Comparison of ENCODE assay signal across 29 cellular contexts in the genomic region with DNA sequence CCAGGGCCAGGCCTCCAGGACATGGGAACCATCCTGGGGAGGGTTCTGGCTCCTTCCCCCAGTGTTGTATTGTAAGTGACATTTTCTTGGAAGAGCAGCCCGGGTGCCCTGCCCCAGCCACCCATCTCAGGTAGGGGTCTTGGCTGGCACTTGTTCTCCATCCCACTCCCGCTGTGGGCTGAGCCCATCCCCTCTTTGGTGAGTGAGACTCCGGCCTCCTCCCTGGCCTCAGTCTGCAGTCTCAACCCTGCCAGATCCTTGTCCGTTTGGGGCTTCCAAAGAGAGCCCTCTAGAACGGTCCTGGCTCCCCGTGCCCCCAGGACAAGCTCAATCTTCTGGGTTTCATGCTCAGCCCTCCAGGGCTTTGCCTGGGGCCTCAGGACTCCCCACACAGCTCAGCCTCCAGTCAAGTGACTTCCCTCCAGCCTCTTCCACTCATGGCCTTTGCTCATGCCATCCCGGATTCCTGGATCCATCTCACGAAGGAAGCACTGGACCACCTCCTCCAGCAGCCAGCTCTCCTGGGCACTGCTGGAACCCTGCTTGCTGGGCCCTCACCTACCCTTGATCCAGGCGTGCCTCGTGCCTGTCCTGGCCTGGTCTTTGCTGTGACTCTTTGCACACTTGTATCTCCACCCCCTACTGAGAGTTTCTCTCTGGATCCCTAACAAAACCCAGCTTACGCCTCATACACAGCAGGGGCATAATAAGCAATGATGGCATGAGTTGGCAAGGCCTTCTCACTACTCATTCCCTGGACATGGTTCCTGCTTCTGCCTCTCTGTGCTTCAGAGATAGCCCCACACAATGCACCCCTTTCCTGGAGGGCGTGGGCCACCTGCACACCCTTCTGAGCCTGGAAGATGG.
A peak's percentile ranks its signal among the peaks of the same experiment; 100 is the strongest.
DNase-seq lines count a peak whose midpoint lies in the region; ATAC-seq lines count a peak whose summit lies in the region.
"Had no signal": no experiment of that assay in that cellular context is flagged by ENCODE, and none has a peak within 500 bp of the region (broad histone marks: within the 10 kb centered on the region; RNA-seq: fewer than 3 reads in every experiment).

No MANE protein-coding gene starts in this region.

- H3K27me3 ChIP-seq in H7 (ENCODE audit: control insufficient read depth, insufficient read depth, low read length) (no peaks in the 10 kb centered on the region), MG63 (no peaks in the 10 kb centered on the region)
- H3K27me3 ChIP-seq: brain microvascular endothelial cell, foreskin keratinocyte, ovary had no signal

- no peak overlapping the region for H3K4me3 ChIP-seq in H7 (ENCODE audit: insufficient read depth, low read depth, low read length)
- H3K4me3 ChIP-seq in MG63: no peak overlapping the region
- H3K4me3 ChIP-seq: heart right ventricle, ovary, SK-N-MC had no signal

- no peaks in the 10 kb centered on the region for H3K9me3 ChIP-seq in MG63
- H3K9me3 ChIP-seq: ovary had no signal

- ATAC-seq in left lobe of liver: no peak
- ATAC-seq in GM19328 (IDR thresholded peaks at IDR 0.05; ENCODE audit: unreplicated experiment): no peak
- ATAC-seq: activated CD4-positive, alpha-beta T cell treated with anti-CD3 and anti-CD28 coated beads for 36 hours; activated T-cell treated with anti-CD3 and anti-CD28 coated beads, Interleukin-2, amount 50 U/mL, for 4 hours; esophagus mucosa; foreskin keratinocyte; left colon; T-helper 17 cell had no signal

- DNase-seq in H7 (peak; percentile 10), MG63 (peak; percentile 22), left lobe of liver (ENCODE audit: low spot score) (peak; percentile 33), NCI-H69 (lab: John Stamatoyannopoulos, UW) (no peak), CD1c-positive myeloid dendritic cell (ENCODE audit: extremely low spot score) (no peak)
- DNase-seq in stimulated activated CD8-positive, alpha-beta memory T cell treated with anti-CD3 and anti-CD28 coated beads, Interleukin-4, amount 100 ng/mL, for 48 hours: peak; percentile 9
- DNase-seq: activated CD4-positive, alpha-beta T cell treated with anti-CD3 and anti-CD28 coated beads for 36 hours; activated naive CD4-positive, alpha-beta T cell treated with anti-CD3 and anti-CD28 coated beads for 36 hours; activated T-cell treated with anti-CD3 and anti-CD28 coated beads, Interleukin-2, amount 50 U/mL, for 4 hours; amniotic stem cell; brain microvascular endothelial cell; Calu3; effector memory CD4-positive, alpha-beta T cell; foreskin keratinocyte; heart right ventricle; left colon; mesendoderm; naive B cell; NCI-H1436; NCI-H2081 treated with DMSO at 0.1 percent for 48 hours; NCI-H345; NCI-H748 treated with DMSO at 0.1 percent for 48 hours; stimulated activated CD4-positive, alpha-beta T cell treated with anti-CD3 and anti-CD28 coated beads, Interleukin-2, amount 100 ng/mL, for 48 hours; T-helper 17 cell; trophoblast cell had no signal

- no peaks in the 10 kb centered on the region for H3K36me3 ChIP-seq in H7 (replicated peaks; ENCODE audit: control insufficient read depth, insufficient read depth, low read length)
- no peaks in the 10 kb centered on the region for H3K36me3 ChIP-seq in MG63
- H3K36me3 ChIP-seq: brain microvascular endothelial cell, heart right ventricle, ovary had no signal

Comparison
In these comparisons a context has a peak if more than half of its experiments do, and no peak if none do; other contexts are left out.
1. DNase-seq: peak in H7 (single experiment), MG63 (single experiment), left lobe of liver (single experiment) and stimulated activated CD8-positive, alpha-beta memory T cell treated with anti-CD3 and anti-CD28 coated beads, Interleukin-4, amount 100 ng/mL, for 48 hours (single experiment); none in NCI-H69 (single experiment) and CD1c-positive myeloid dendritic cell (single experiment).